ENCODE assay signal across 18 cellular contexts in the genomic region with DNA sequence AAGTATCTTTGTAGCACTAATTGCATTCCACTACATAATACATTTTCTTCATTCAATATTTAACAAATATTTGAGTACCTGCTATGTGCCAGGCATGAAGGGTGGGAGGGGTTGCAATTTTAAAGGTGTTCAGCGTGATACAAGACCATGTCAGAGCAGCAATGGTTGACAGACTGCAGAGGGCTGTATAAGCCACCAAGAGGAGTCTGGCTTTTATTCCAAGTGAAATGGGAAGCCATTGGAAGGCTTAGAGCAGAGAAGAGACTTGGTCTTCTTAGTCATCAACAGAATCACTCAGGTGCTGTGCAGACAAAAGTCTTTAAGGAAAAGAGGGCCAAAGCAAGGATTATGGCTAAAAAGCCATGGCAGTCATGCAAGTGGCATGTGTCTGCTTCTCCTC.
DNase-seq lines count a peak whose midpoint lies in the region; ATAC-seq and TF ChIP-seq lines count a peak whose summit lies in the region.
"Had no signal": no experiment of that assay in that cellular context is flagged by ENCODE, and none has a peak within 500 bp of the region (broad histone marks: within the 10 kb centered on the region; RNA-seq: fewer than 3 reads in every experiment).

No MANE protein-coding gene starts in this region.

- TF ChIP-seq EP300 in Ishikawa (IDR thresholded peaks at IDR 0.05; ENCODE audit: borderline replicate concordance): no peak

- peak; percentile 34 for DNase-seq in DMS53 (lab: John Stamatoyannopoulos, UW)
- no peak for DNase-seq in DMS53 treated with DMSO at 0.1 percent for 48 hours (lab: John Stamatoyannopoulos, UW; ENCODE audit: unreplicated experiment)
- DNase-seq in RKO (ENCODE audit: low spot score): peak; percentile 15
- peak; percentile 51 for DNase-seq in epithelial cell of esophagus (ENCODE audit: low read depth)
- no peak for DNase-seq in activated CD8-positive, alpha-beta memory T cell treated with anti-CD3 and anti-CD28 coated beads for 24 hours
- no peak for DNase-seq in KBM-7
- DNase-seq: Caco-2; CD4-positive, alpha-beta T cell; NCI-H1092; NCI-H1436 treated with DMSO at 0.1 percent for 48 hours; NCI-H2081; NCI-H2227 treated with DMSO at 0.1 percent for 48 hours; NCI-H526; Peyer's patch; SW 1271 had no signal

- ATAC-seq in GM19035 (IDR thresholded peaks at IDR 0.05; ENCODE audit: unreplicated experiment): no peak
- ATAC-seq: Right ventricle myocardium inferior had no signal

- TF ChIP-seq RAD21 in Ishikawa (IDR thresholded peaks at IDR 0.05; ENCODE audit: low read depth): 0 out of 2 replicates have a peak, but pooled peaks have one; percentile 11

- in situ Hi-C loops in KBM-7 (cut with MboI; ENCODE audit: low pct_unique_long_range_greater_than_20kb, low sequenced_read_pairs): no loop called here

- H3K4me3 ChIP-seq in epithelial cell of esophagus (ENCODE audit: low read length): no peak overlapping the region
- H3K4me3 ChIP-seq: Peyer's patch had no signal

- TF ChIP-seq CTCF in epithelial cell of esophagus (IDR thresholded peaks at IDR 0.05; ENCODE audit: insufficient read depth, low read depth, low read length, missing control alignments): peak; percentile 59

TF ChIP-seq in Ishikawa, 13 proteins besides CTCF, POLR2A, EP300 and RAD21:
- TF ChIP-seq, protein P1, sequence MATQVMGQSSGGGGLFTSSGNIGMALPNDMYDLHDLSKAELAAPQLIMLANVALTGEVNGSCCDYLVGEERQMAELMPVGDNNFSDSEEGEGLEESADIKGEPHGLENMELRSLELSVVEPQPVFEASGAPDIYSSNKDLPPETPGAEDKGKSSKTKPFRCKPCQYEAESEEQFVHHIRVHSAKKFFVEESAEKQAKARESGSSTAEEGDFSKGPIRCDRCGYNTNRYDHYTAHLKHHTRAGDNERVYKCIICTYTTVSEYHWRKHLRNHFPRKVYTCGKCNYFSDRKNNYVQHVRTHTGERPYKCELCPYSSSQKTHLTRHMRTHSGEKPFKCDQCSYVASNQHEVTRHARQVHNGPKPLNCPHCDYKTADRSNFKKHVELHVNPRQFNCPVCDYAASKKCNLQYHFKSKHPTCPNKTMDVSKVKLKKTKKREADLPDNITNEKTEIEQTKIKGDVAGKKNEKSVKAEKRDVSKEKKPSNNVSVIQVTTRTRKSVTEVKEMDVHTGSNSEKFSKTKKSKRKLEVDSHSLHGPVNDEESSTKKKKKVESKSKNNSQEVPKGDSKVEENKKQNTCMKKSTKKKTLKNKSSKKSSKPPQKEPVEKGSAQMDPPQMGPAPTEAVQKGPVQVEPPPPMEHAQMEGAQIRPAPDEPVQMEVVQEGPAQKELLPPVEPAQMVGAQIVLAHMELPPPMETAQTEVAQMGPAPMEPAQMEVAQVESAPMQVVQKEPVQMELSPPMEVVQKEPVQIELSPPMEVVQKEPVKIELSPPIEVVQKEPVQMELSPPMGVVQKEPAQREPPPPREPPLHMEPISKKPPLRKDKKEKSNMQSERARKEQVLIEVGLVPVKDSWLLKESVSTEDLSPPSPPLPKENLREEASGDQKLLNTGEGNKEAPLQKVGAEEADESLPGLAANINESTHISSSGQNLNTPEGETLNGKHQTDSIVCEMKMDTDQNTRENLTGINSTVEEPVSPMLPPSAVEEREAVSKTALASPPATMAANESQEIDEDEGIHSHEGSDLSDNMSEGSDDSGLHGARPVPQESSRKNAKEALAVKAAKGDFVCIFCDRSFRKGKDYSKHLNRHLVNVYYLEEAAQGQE (IDR thresholded peaks at IDR 0.05; ENCODE audit: low read depth): no peak
- TF ChIP-seq YY1 (IDR thresholded peaks at IDR 0.05; ENCODE audit: low read depth): no peak
- TF ChIP-seq FOXM1 (IDR thresholded peaks at IDR 0.05; ENCODE audit: borderline replicate concordance, low read depth): no peak
- TF ChIP-seq CREB1 (IDR thresholded peaks at IDR 0.05; ENCODE audit: low read depth): no peak
- no peak for TF ChIP-seq TCF12 (IDR thresholded peaks at IDR 0.05; ENCODE audit: low read depth)
- TF ChIP-seq NFIC (IDR thresholded peaks at IDR 0.05): no peak
- TF ChIP-seq, protein P2, sequence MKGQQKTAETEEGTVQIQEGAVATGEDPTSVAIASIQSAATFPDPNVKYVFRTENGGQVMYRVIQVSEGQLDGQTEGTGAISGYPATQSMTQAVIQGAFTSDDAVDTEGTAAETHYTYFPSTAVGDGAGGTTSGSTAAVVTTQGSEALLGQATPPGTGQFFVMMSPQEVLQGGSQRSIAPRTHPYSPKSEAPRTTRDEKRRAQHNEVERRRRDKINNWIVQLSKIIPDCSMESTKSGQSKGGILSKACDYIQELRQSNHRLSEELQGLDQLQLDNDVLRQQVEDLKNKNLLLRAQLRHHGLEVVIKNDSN (IDR thresholded peaks at IDR 0.05): no peak
- no peak for TF ChIP-seq EGR1 (IDR thresholded peaks at IDR 0.05)
- TF ChIP-seq, protein P3, sequence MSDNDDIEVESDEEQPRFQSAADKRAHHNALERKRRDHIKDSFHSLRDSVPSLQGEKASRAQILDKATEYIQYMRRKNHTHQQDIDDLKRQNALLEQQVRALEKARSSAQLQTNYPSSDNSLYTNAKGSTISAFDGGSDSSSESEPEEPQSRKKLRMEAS (IDR thresholded peaks at IDR 0.05): no peak
- no peak for TF ChIP-seq TAF1 (IDR thresholded peaks at IDR 0.05; ENCODE audit: low read depth)
- no peak for TF ChIP-seq CEBPB (IDR thresholded peaks at IDR 0.05)
- no peak for TF ChIP-seq TEAD4 (IDR thresholded peaks at IDR 0.05)
- TF ChIP-seq ZBTB7A (IDR thresholded peaks at IDR 0.05; ENCODE audit: low read depth): no peak

Comparison
In these comparisons a context has a peak if more than half of its experiments do, and no peak if none do; other contexts are left out.
1. DNase-seq: peak in DMS53 (single experiment), RKO (single experiment) and epithelial cell of esophagus (single experiment); none in DMS53 treated with DMSO at 0.1 percent for 48 hours (single experiment), activated CD8-positive, alpha-beta memory T cell treated with anti-CD3 and anti-CD28 coated beads for 24 hours (single experiment) and KBM-7 (single experiment).